In genomic region chr16:56506941-56507340, GRCh38 we compare ENCODE assay signal across 17 cellular contexts. TPM values are rescaled to one million over a fixed set of nuclear protein-coding genes. Genes with fewer than 3 reads are reported as not detected.
DNase-seq lines count a peak whose midpoint lies in the region; ATAC-seq and TF ChIP-seq lines count a peak whose summit lies in the region.
"Had no signal": no experiment of that assay in that cellular context is flagged by ENCODE, and none has a peak within 500 bp of the region (broad histone marks: within the 10 kb centered on the region; RNA-seq: fewer than 3 reads in every experiment).

No MANE protein-coding gene starts in this region.

- no peak for TF ChIP-seq CTCF in astrocyte of the spinal cord (IDR thresholded peaks at IDR 0.05; ENCODE audit: low read depth, low read length)

- no peak overlapping the region for H3K4me3 Mint-ChIP-seq in activated CD8-positive, alpha-beta memory T cell treated with anti-CD3 and anti-CD28 coated beads, Interleukin-2, amount 10 ng/mL, durations not matched to agents 7 days and 5 days
- H3K4me3 Mint-ChIP-seq in activated CD4-positive, alpha-beta T cell treated with anti-CD3 and anti-CD28 coated beads, Interleukin-2, amount 10 ng/mL, durations not matched to agents 7 days and 5 days, result no peak overlapping the region
- H3K4me3 Mint-ChIP-seq: activated T-cell treated with anti-CD3 and anti-CD28 coated beads, Interleukin-2, amount 50 U/mL, for 4 hours; stimulated activated naive CD8-positive, alpha-beta T cell treated with anti-CD3 and anti-CD28 coated beads, Interleukin-15, Interleukin-2, amounts not matched to agents 100 ng/mL and 50 ng/mL, for 24 hours; WTC11 had no signal

- H3K36me3 ChIP-seq in GM23248 (ENCODE audit: low read depth) (peaks cover 50% of the 10 kb centered on the region), skeletal muscle satellite cell (ENCODE audit: insufficient read depth, low read length) (peaks cover 53% of the 10 kb centered on the region)

- no peaks in the 10 kb centered on the region for H3K27me3 Mint-ChIP-seq in activated CD8-positive, alpha-beta memory T cell treated with anti-CD3 and anti-CD28 coated beads, Interleukin-2, amount 10 ng/mL, durations not matched to agents 7 days and 5 days
- H3K27me3 Mint-ChIP-seq in activated CD4-positive, alpha-beta T cell treated with anti-CD3 and anti-CD28 coated beads, Interleukin-2, amount 10 ng/mL, durations not matched to agents 7 days and 5 days, result no peaks in the 10 kb centered on the region
- H3K27me3 Mint-ChIP-seq: stimulated activated naive CD8-positive, alpha-beta T cell treated with anti-CD3 and anti-CD28 coated beads, Interleukin-15, Interleukin-2, amounts not matched to agents 100 ng/mL and 50 ng/mL, for 24 hours had no signal

- no peaks in the 10 kb centered on the region for H3K9me3 Mint-ChIP-seq in activated CD8-positive, alpha-beta memory T cell treated with anti-CD3 and anti-CD28 coated beads, Interleukin-2, amount 10 ng/mL, durations not matched to agents 7 days and 5 days (ENCODE audit: low read depth)
- H3K9me3 Mint-ChIP-seq in activated CD4-positive, alpha-beta T cell treated with anti-CD3 and anti-CD28 coated beads, Interleukin-2, amount 10 ng/mL, durations not matched to agents 7 days and 5 days, result no peaks in the 10 kb centered on the region
- H3K9me3 Mint-ChIP-seq: activated T-cell treated with anti-CD3 and anti-CD28 coated beads, Interleukin-2, amount 50 U/mL, for 4 hours; stimulated activated naive CD8-positive, alpha-beta T cell treated with anti-CD3 and anti-CD28 coated beads, Interleukin-15, Interleukin-2, amounts not matched to agents 100 ng/mL and 50 ng/mL, for 24 hours had no signal

- H3K27me3 ChIP-seq in GM23248 (replicated peaks; ENCODE audit: insufficient read depth) (no peaks in the 10 kb centered on the region), skeletal muscle satellite cell (ENCODE audit: control insufficient read depth, insufficient read depth, low read length) (no peaks in the 10 kb centered on the region)
- H3K27me3 ChIP-seq: SJSA1 had no signal

- peak overlapping the region; percentile 59 for H2AFZ ChIP-seq in GM23248

- H3K4me1 ChIP-seq in GM23248 (ENCODE audit: insufficient read depth) (peaks cover 20% of the 10 kb centered on the region), skeletal muscle satellite cell (ENCODE audit: control insufficient read depth, insufficient read depth, low read length) (peaks cover 31% of the 10 kb centered on the region)
- H3K4me1 ChIP-seq: SJSA1 had no signal

- no peaks in the 10 kb centered on the region for H3K4me1 Mint-ChIP-seq in activated CD8-positive, alpha-beta memory T cell treated with anti-CD3 and anti-CD28 coated beads, Interleukin-2, amount 10 ng/mL, durations not matched to agents 7 days and 5 days
- H3K4me1 Mint-ChIP-seq in activated CD4-positive, alpha-beta T cell treated with anti-CD3 and anti-CD28 coated beads, Interleukin-2, amount 10 ng/mL, durations not matched to agents 7 days and 5 days, result no peaks in the 10 kb centered on the region
- H3K4me1 Mint-ChIP-seq: WTC11 had no signal

- H3K27ac Mint-ChIP-seq in activated CD8-positive, alpha-beta memory T cell treated with anti-CD3 and anti-CD28 coated beads, Interleukin-2, amount 10 ng/mL, durations not matched to agents 7 days and 5 days, result no peak overlapping the region
- no peak overlapping the region for H3K27ac Mint-ChIP-seq in activated CD4-positive, alpha-beta T cell treated with anti-CD3 and anti-CD28 coated beads, Interleukin-2, amount 10 ng/mL, durations not matched to agents 7 days and 5 days
- H3K27ac Mint-ChIP-seq: stimulated activated naive CD8-positive, alpha-beta T cell treated with anti-CD3 and anti-CD28 coated beads, Interleukin-15, Interleukin-2, amounts not matched to agents 100 ng/mL and 50 ng/mL, for 24 hours; WTC11 had no signal

- in situ Hi-C loops in GM23248 (cut with MboI) (loop anchor here (10.0 kb wide), 1 partner anchor 62 kb away; no protein-coding TSS in a partner anchor), astrocyte of the spinal cord (cut with HindIII; ENCODE audit: low sequenced_read_pairs) (no loop called here)

- peak overlapping the region; percentile 70 for H3K27ac ChIP-seq in GM23248
- H3K27ac ChIP-seq: SJSA1 had no signal

- CTCF ChIA-PET in activated CD8-positive, alpha-beta memory T cell treated with anti-CD3 and anti-CD28 coated beads, Interleukin-2, amount 10 ng/mL, durations not matched to agents 7 days and 5 days (lab: Charles Lee), result interaction anchor here (1.1 kb wide), 1 partner anchor 94 kb away, joined by 3 read pairs; no protein-coding TSS in a partner anchor
- CTCF ChIA-PET in activated CD4-positive, alpha-beta T cell treated with anti-CD3 and anti-CD28 coated beads, Interleukin-2, amount 10 ng/mL, durations not matched to agents 7 days and 5 days (lab: Charles Lee), result interaction anchor here (1.5 to 2.0 kb wide), 2 partner anchors 10 to 11 kb away, joined by 4 to 7 read pairs; no protein-coding TSS in a partner anchor

- peaks cover 18% of the 10 kb centered on the region; the same call in 1 of the 2 replicates for H3K79me2 ChIP-seq in GM23248 (ENCODE audit: insufficient read depth)

- H3K4me2 ChIP-seq in GM23248 (ENCODE audit: unreplicated experiment), result peak overlapping the region; percentile 52
- peak overlapping the region; percentile 28 for H3K4me2 ChIP-seq in skeletal muscle satellite cell (ENCODE audit: low read length)

- DNase-seq in GM23248, result peak; percentile 82
- DNase-seq in astrocyte of the spinal cord (ENCODE audit: low read depth, low spot score), result peak; percentile 59
- peak; percentile 90 for DNase-seq in fibroblast of peridontal ligament (ENCODE audit: extremely low read depth)
- DNase-seq in GF-D8 (lab: John Stamatoyannopoulos, UW), result no peak
- no peak for DNase-seq in pons (ENCODE audit: low spot score)
- no peak for DNase-seq in activated CD8-positive, alpha-beta memory T cell treated with anti-CD3 and anti-CD28 coated beads, Interleukin-2, amount 10 ng/mL, durations not matched to agents 7 days and 5 days
- DNase-seq in activated CD4-positive, alpha-beta T cell treated with anti-CD3 and anti-CD28 coated beads, Interleukin-2, amount 10 ng/mL, durations not matched to agents 7 days and 5 days, result no peak
- DNase-seq: activated T-cell treated with anti-CD3 and anti-CD28 coated beads, Interleukin-2, amount 50 U/mL, for 4 hours; aorta; NCI-H2029; stimulated activated CD4-positive, alpha-beta T cell treated with anti-CD3 and anti-CD28 coated beads, Interleukin-4, amount 100 ng/mL, for 24 hours had no signal

- H3K9me3 ChIP-seq in GM23248 (ENCODE audit: low read depth) (no peaks in the 10 kb centered on the region), skeletal muscle satellite cell (replicated peaks; ENCODE audit: low read length) (no peaks in the 10 kb centered on the region)
- H3K9me3 ChIP-seq: SJSA1 had no signal

- no peaks in the 10 kb centered on the region for H4K20me1 ChIP-seq in GM23248 (ENCODE audit: insufficient read depth)

- no peak for ATAC-seq in activated CD8-positive, alpha-beta memory T cell treated with anti-CD3 and anti-CD28 coated beads, Interleukin-2, amount 10 ng/mL, durations not matched to agents 7 days and 5 days
- ATAC-seq: activated T-cell treated with anti-CD3 and anti-CD28 coated beads, Interleukin-2, amount 50 U/mL, for 4 hours; WTC11 had no signal

- no peaks in the 10 kb centered on the region for H3K9me2 ChIP-seq in GM23248 (ENCODE audit: insufficient read depth)

- H3K36me3 Mint-ChIP-seq in activated CD8-positive, alpha-beta memory T cell treated with anti-CD3 and anti-CD28 coated beads, Interleukin-2, amount 10 ng/mL, durations not matched to agents 7 days and 5 days, result peaks cover 2% of the 10 kb centered on the region
- H3K36me3 Mint-ChIP-seq in activated CD4-positive, alpha-beta T cell treated with anti-CD3 and anti-CD28 coated beads, Interleukin-2, amount 10 ng/mL, durations not matched to agents 7 days and 5 days (ENCODE audit: low read depth), result peaks cover 15% of the 10 kb centered on the region

- peaks cover 22% of the 10 kb centered on the region for H3F3A ChIP-seq in GM23248 (ENCODE audit: insufficient read depth)

- H3K4me3 ChIP-seq in GM23248 (peak overlapping the region; percentile 27), astrocyte of the spinal cord (ENCODE audit: low read depth, low read length) (no peak overlapping the region), skeletal muscle satellite cell (ENCODE audit: low read length) (no peak overlapping the region)
- H3K4me3 ChIP-seq: SJSA1 had no signal

- H3K9ac ChIP-seq in GM23248 (peak overlapping the region; percentile 55), skeletal muscle satellite cell (ENCODE audit: low read depth, low read length) (peak overlapping the region; percentile 33)

- POLR2A ChIA-PET in activated CD4-positive, alpha-beta T cell treated with anti-CD3 and anti-CD28 coated beads, Interleukin-2, amount 10 ng/mL, durations not matched to agents 7 days and 5 days (lab: Charles Lee), result no interaction called here

RNA-seq across cellular contexts. Expression of gene BBS2, which starts 12.9 kb away (rescaled TPM):
- 45.4 and 72.3 TPM in 2 replicates for total RNA-seq in GM23248 (2014; rRNA removed; shearing (Covaris generic))
- 66.2 and 73.1 TPM in 2 replicates for polyA plus RNA-seq in GM23248 (2016; fragmentation: Nextera tagmentation; extraction: Ambion mirVana)
- 35.2 and 35.6 TPM in 2 replicates for total RNA-seq in skeletal muscle satellite cell (2012; rRNA removed)
- 1 to 10 TPM; 6.2 to 8.2 TPM for total RNA-seq in activated CD8-positive, alpha-beta memory T cell treated with anti-CD3 and anti-CD28 coated beads, Interleukin-2, amount 10 ng/mL, durations not matched to agents 7 days and 5 days
- total RNA-seq in activated CD4-positive, alpha-beta T cell treated with anti-CD3 and anti-CD28 coated beads, Interleukin-2, amount 10 ng/mL, durations not matched to agents 7 days and 5 days, result 10 to 100 TPM; 16.7 to 21.5 TPM

RNA-seq across cellular contexts. Expression of gene OGFOD1, which starts 55.6 kb away (rescaled TPM):
- 59.1 and 70.8 TPM in 2 replicates for total RNA-seq in GM23248 (2014; rRNA removed; shearing (Covaris generic))
- polyA plus RNA-seq in GM23248 (2016; fragmentation: Nextera tagmentation; extraction: Ambion mirVana), result 97.6 and 101 TPM in 2 replicates
- 76.6 and 77.8 TPM in 2 replicates for total RNA-seq in skeletal muscle satellite cell (2012; rRNA removed)
- 10 to 100 TPM; 41.9 to 63.1 TPM for total RNA-seq in activated CD8-positive, alpha-beta memory T cell treated with anti-CD3 and anti-CD28 coated beads, Interleukin-2, amount 10 ng/mL, durations not matched to agents 7 days and 5 days
- total RNA-seq in activated CD4-positive, alpha-beta T cell treated with anti-CD3 and anti-CD28 coated beads, Interleukin-2, amount 10 ng/mL, durations not matched to agents 7 days and 5 days, result 10 to 100 TPM; 43.8 to 44.2 TPM

RNA-seq across cellular contexts. Expression of gene NUDT21, which starts 55.8 kb away (rescaled TPM):
- total RNA-seq in GM23248 (2014; rRNA removed; shearing (Covaris generic)), result 57.0 and 76.8 TPM in 2 replicates
- 47.8 and 49.6 TPM in 2 replicates for polyA plus RNA-seq in GM23248 (2016; fragmentation: Nextera tagmentation; extraction: Ambion mirVana)
- 60.7 and 79.1 TPM in 2 replicates for total RNA-seq in skeletal muscle satellite cell (2012; rRNA removed)
- 100 to 1,000 TPM; 242 to 279 TPM for total RNA-seq in activated CD8-positive, alpha-beta memory T cell treated with anti-CD3 and anti-CD28 coated beads, Interleukin-2, amount 10 ng/mL, durations not matched to agents 7 days and 5 days
- total RNA-seq in activated CD4-positive, alpha-beta T cell treated with anti-CD3 and anti-CD28 coated beads, Interleukin-2, amount 10 ng/mL, durations not matched to agents 7 days and 5 days, result 100 to 1,000 TPM; 213 to 241 TPM

RNA-seq across cellular contexts. Expression of gene MT4, which starts 57.9 kb away (rescaled TPM):
- not detected in 2 replicates for total RNA-seq in GM23248 (2014; rRNA removed; shearing (Covaris generic))
- polyA plus RNA-seq in GM23248 (2016; fragmentation: Nextera tagmentation; extraction: Ambion mirVana), result not detected in 2 replicates
- total RNA-seq in skeletal muscle satellite cell (2012; rRNA removed), result not detected in 2 replicates
- total RNA-seq in activated CD8-positive, alpha-beta memory T cell treated with anti-CD3 and anti-CD28 coated beads, Interleukin-2, amount 10 ng/mL, durations not matched to agents 7 days and 5 days, result not detected
- total RNA-seq in activated CD4-positive, alpha-beta T cell treated with anti-CD3 and anti-CD28 coated beads, Interleukin-2, amount 10 ng/mL, durations not matched to agents 7 days and 5 days, result not detected
- total RNA-seq: activated T-cell treated with anti-CD3 and anti-CD28 coated beads, Interleukin-2, amount 50 U/mL, for 4 hours; aorta; mucosa of gallbladder; renal cortical epithelial cell; SJSA1; WTC11 had no signal
- polyA plus RNA-seq: aorta had no signal

Comparison
In these comparisons a context has a peak if more than half of its experiments do, and no peak if none do; other contexts are left out.
1. DNase-seq: peak in GM23248 (single experiment), astrocyte of the spinal cord (single experiment) and fibroblast of peridontal ligament (single experiment); none in GF-D8 (single experiment), pons (single experiment), activated CD8-positive, alpha-beta memory T cell treated with anti-CD3 and anti-CD28 coated beads, Interleukin-2, amount 10 ng/mL, durations not matched to agents 7 days and 5 days (single experiment) and activated CD4-positive, alpha-beta T cell treated with anti-CD3 and anti-CD28 coated beads, Interleukin-2, amount 10 ng/mL, durations not matched to agents 7 days and 5 days (single experiment).